In genomic region chr10:11113156-11113555, GRCh38 we compare ENCODE assay signal across 10 cellular contexts.
A peak's percentile ranks its signal among the peaks of the same experiment; 100 is the strongest.
DNase-seq lines count a peak whose midpoint lies in the region; ATAC-seq and TF ChIP-seq lines count a peak whose summit lies in the region.
"Had no signal": no experiment of that assay in that cellular context is flagged by ENCODE, and none has a peak within 500 bp of the region (broad histone marks: within the 10 kb centered on the region; RNA-seq: fewer than 3 reads in every experiment).

No MANE protein-coding gene starts in this region.

- H3K4me1 Mint-ChIP-seq in immature natural killer cell, result peaks cover 2 to 13% of the 10 kb centered on the region in 2 donors

- peak; percentile 58 for TF ChIP-seq CTCF in OCI-LY1 (IDR thresholded peaks at IDR 0.05; ENCODE audit: low read length)

- peak overlapping the region in 3 of 5 donors; percentile 39 to 82 (median 44) for H3K4me3 Mint-ChIP-seq in immature natural killer cell

- H3K4me3 ChIP-seq in OCI-LY1 (ENCODE audit: low read depth, low read length, poor library complexity, severe bottlenecking), result no peak overlapping the region

- no peaks in the 10 kb centered on the region for H3F3A ChIP-seq in OCI-LY1 (ENCODE audit: insufficient read depth, low read length)

- peak; percentile 93 for ATAC-seq in GM19351 (IDR thresholded peaks at IDR 0.05; ENCODE audit: unreplicated experiment)

- H3K9me3 ChIP-seq in OCI-LY1 (ENCODE audit: low read length), result no peaks in the 10 kb centered on the region
- H3K9me3 ChIP-seq: neutrophil had no signal

- no peaks in the 10 kb centered on the region for H3K4me1 ChIP-seq in OCI-LY1 (ENCODE audit: insufficient read depth, low read length, severe bottlenecking)

- no peak overlapping the region for H3K9ac ChIP-seq in OCI-LY1 (ENCODE audit: low read length)

- H3K36me3 ChIP-seq in OCI-LY1 (ENCODE audit: insufficient read depth, low read length), result no peaks in the 10 kb centered on the region
- H3K36me3 ChIP-seq: neutrophil had no signal

- intact Hi-C loops in posterior vena cava (cut with DNase I), result no loop called here

- H3K36me3 Mint-ChIP-seq in immature natural killer cell, result no peaks in the 10 kb centered on the region

- no peaks in the 10 kb centered on the region for H3K79me2 ChIP-seq in OCI-LY1 (ENCODE audit: insufficient read depth, low read length)

- no peaks in the 10 kb centered on the region for H3K27me3 Mint-ChIP-seq in immature natural killer cell (ENCODE audit: low read depth in 3 of 3)

- H3K27ac ChIP-seq in OCI-LY1 (ENCODE audit: low read depth, low read length, poor library complexity, severe bottlenecking), result no peak overlapping the region
- H3K27ac ChIP-seq: neutrophil had no signal

- H2AFZ ChIP-seq in OCI-LY1 (ENCODE audit: low read length), result no peak overlapping the region

- H3K4me2 ChIP-seq in OCI-LY1 (ENCODE audit: low read length), result no peak overlapping the region

- H3K9me3 Mint-ChIP-seq in immature natural killer cell, result no peaks in the 10 kb centered on the region

- H3K27ac Mint-ChIP-seq in immature natural killer cell, result peak overlapping the region in 4 of 6 donors; percentile 22 to 74 (median 62)

- DNase-seq in EH (ENCODE audit: low read depth), result peak; percentile 3
- DNase-seq in immature natural killer cell, result peak; percentile 50 to 62 (median 59)
- DNase-seq in 8988T, result no peak
- no peak for DNase-seq in posterior vena cava (ENCODE audit: low spot score)
- DNase-seq in HUDEP-2 (lab: John Stamatoyannopoulos, UW; ENCODE audit: unreplicated experiment in 76 of 76), result no peak
- no peak for DNase-seq in NCI-H2196 (lab: John Stamatoyannopoulos, UW; ENCODE audit: unreplicated experiment)
- DNase-seq: anterior cingulate cortex had no signal

- H3K27me3 ChIP-seq in OCI-LY1 (ENCODE audit: insufficient read depth, low read length), result no peaks in the 10 kb centered on the region
- H3K27me3 ChIP-seq: neutrophil had no signal

- H4K20me1 ChIP-seq in OCI-LY1 (ENCODE audit: insufficient read depth, low read length), result no peaks in the 10 kb centered on the region

- H3K9me2 ChIP-seq in OCI-LY1 (ENCODE audit: low read depth, low read length), result no peaks in the 10 kb centered on the region

Comparison
In these comparisons a context has a peak if more than half of its experiments do, and no peak if none do; other contexts are left out.
1. DNase-seq: peak in EH (single experiment) and immature natural killer cell (3 of 3); none in 8988T (single experiment), posterior vena cava (single experiment), HUDEP-2 (0 of 76) and NCI-H2196 (single experiment).